In the genomic region with DNA sequence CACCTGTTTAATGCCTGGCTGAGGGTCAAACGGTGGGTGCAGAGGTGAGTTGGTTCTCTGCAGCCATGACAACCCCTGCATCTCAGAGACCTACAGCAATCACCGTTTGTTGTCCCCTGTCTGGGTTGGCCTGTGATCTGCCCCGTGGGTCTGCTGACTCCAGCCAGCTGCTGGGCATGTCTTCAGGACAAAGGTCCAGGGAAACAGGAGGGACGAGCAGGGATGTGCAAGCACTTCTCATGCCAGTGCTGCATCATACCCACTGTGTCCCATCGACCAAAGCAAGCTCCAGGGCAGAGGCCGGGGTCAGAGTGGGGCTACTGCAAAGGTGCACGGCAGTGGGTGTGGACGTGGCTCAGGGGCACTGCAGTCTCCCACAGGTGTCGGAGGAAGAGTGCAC, we compare ENCODE assay signal across 20 cellular contexts.
DNase-seq lines count a peak whose midpoint lies in the region; ATAC-seq and TF ChIP-seq lines count a peak whose summit lies in the region.
"Had no signal": no experiment of that assay in that cellular context is flagged by ENCODE, and none has a peak within 500 bp of the region (broad histone marks: within the 10 kb centered on the region; RNA-seq: fewer than 3 reads in every experiment).

No MANE protein-coding gene starts in this region.

- H4K91ac ChIP-seq in mesenchymal stem cell (ENCODE audit: low read length), result no peak overlapping the region

- H2AK5ac ChIP-seq in mesenchymal stem cell (ENCODE audit: low read length, severe bottlenecking), result no peak overlapping the region

- H3K9me3 Mint-ChIP-seq in activated CD4-positive, alpha-beta memory T cell treated with anti-CD3 and anti-CD28 coated beads, Interleukin-2, amount 10 ng/mL, durations not matched to agents 7 days and 5 days, result no peaks in the 10 kb centered on the region
- H3K9me3 Mint-ChIP-seq: CD4-positive, alpha-beta memory T cell; CD4-positive, CD25-positive, alpha-beta regulatory T cell; CD8-positive, alpha-beta memory T cell had no signal

- peaks cover 49% of the 10 kb centered on the region for H3K27me3 ChIP-seq in left ventricle myocardium inferior (ENCODE audit: low read depth)
- peaks cover 0 to 59% (median 23%) of the 10 kb centered on the region in 7 donors for H3K27me3 ChIP-seq in heart right ventricle
- H3K27me3 ChIP-seq in mesenchymal stem cell (ENCODE audit: control insufficient read depth in 1 of 2, insufficient read depth in 1 of 2, low read length in 2 of 2), result peaks cover 0 to 74% of the 10 kb centered on the region in 2 experiments

- peak overlapping the region; percentile 15 for H4K8ac ChIP-seq in mesenchymal stem cell (ENCODE audit: low read length)

- 62 to 68% methylated on average over 9 of the region's 9 CpGs for WGBS in heart right ventricle, 2 donors
- WGBS in mesenchymal stem cell, result 62% methylated on average over 9 of the region's 9 CpGs

- H3K9me3 ChIP-seq in left ventricle myocardium inferior (replicated peaks) (no peaks in the 10 kb centered on the region), heart right ventricle (no peaks in the 10 kb centered on the region), mesenchymal stem cell (ENCODE audit: control insufficient read depth, low read length) (no peaks in the 10 kb centered on the region)
- H3K9me3 ChIP-seq: A549 had no signal

- no peak for TF ChIP-seq CTCF in left ventricle myocardium inferior (IDR thresholded peaks at IDR 0.05; ENCODE audit: borderline replicate concordance)
- TF ChIP-seq CTCF in heart right ventricle (IDR thresholded peaks at IDR 0.05), result no peak

- ATAC-seq in heart right ventricle (no peak), GM21576 (IDR thresholded peaks at IDR 0.05; ENCODE audit: unreplicated experiment) (no peak)

- POLR2A ChIA-PET in activated CD4-positive, alpha-beta memory T cell treated with anti-CD3 and anti-CD28 coated beads, Interleukin-2, amount 10 ng/mL, durations not matched to agents 7 days and 5 days (lab: Charles Lee), result no interaction called here

- H3K23ac ChIP-seq in mesenchymal stem cell (ENCODE audit: low read length in 2 of 2), result no peak overlapping the region

- H3K27ac ChIP-seq in left ventricle myocardium inferior (replicated peaks), result peak overlapping the region; percentile 87
- H3K27ac ChIP-seq in heart right ventricle, result no peak overlapping the region
- H3K27ac ChIP-seq in mesenchymal stem cell (ENCODE audit: low read length, poor library complexity, severe bottlenecking), result no peak overlapping the region
- H3K27ac ChIP-seq: 22Rv1, A549 had no signal

- H2BK5ac ChIP-seq in mesenchymal stem cell (ENCODE audit: low read depth, low read length, poor library complexity, severe bottlenecking), result no peak overlapping the region

- intact Hi-C loops in left ventricle myocardium inferior (cut with micrococcal nuclease), result loop anchor here (10.0 kb wide), 1 partner anchor 160 kb away; no protein-coding TSS in a partner anchor
- intact Hi-C loops in heart right ventricle (cut with DNase I), result loop anchor here in 4 of 10 donors (5.0 kb wide), 3 partner anchors 152 to 182 kb away; a partner anchor contains a TSS
- intact Hi-C loops in posterior vena cava (cut with DNase I), result loop anchor here (5.0 to 10.0 kb wide), 2 partner anchors 157 to 190 kb away; no protein-coding TSS in a partner anchor

- peaks cover 2% of the 10 kb centered on the region for H3K4me1 Mint-ChIP-seq in activated CD4-positive, alpha-beta memory T cell treated with anti-CD3 and anti-CD28 coated beads, Interleukin-2, amount 10 ng/mL, durations not matched to agents 7 days and 5 days
- H3K4me1 Mint-ChIP-seq: CD4-positive, alpha-beta memory T cell; CD4-positive, CD25-positive, alpha-beta regulatory T cell had no signal

- no peak overlapping the region for H3K4ac ChIP-seq in mesenchymal stem cell (ENCODE audit: low read depth in 1 of 2, low read length in 2 of 2)

- H3K27ac Mint-ChIP-seq in activated CD4-positive, alpha-beta memory T cell treated with anti-CD3 and anti-CD28 coated beads, Interleukin-2, amount 10 ng/mL, durations not matched to agents 7 days and 5 days, result no peak overlapping the region
- H3K27ac Mint-ChIP-seq: B cell; CD4-positive, alpha-beta memory T cell; CD4-positive, CD25-positive, alpha-beta regulatory T cell; CD8-positive, alpha-beta memory T cell had no signal

- H3K14ac ChIP-seq in mesenchymal stem cell (ENCODE audit: low read length in 2 of 2), result no peak overlapping the region

- H3K36me3 Mint-ChIP-seq in activated CD4-positive, alpha-beta memory T cell treated with anti-CD3 and anti-CD28 coated beads, Interleukin-2, amount 10 ng/mL, durations not matched to agents 7 days and 5 days (ENCODE audit: low read depth), result no peaks in the 10 kb centered on the region
- H3K36me3 Mint-ChIP-seq: CD4-positive, alpha-beta memory T cell; CD4-positive, CD25-positive, alpha-beta regulatory T cell; CD8-positive, alpha-beta memory T cell had no signal

- no peak overlapping the region for H3K18ac ChIP-seq in mesenchymal stem cell (ENCODE audit: low read depth in 1 of 2, low read length in 2 of 2)

- no peak overlapping the region for H2BK15ac ChIP-seq in mesenchymal stem cell (ENCODE audit: low read depth, poor library complexity, severe bottlenecking)

- no peak overlapping the region for H3K4me2 ChIP-seq in mesenchymal stem cell (ENCODE audit: low read length, poor library complexity, severe bottlenecking)
- H3K4me2 ChIP-seq: A549 had no signal

- no peak overlapping the region for H3K4me3 Mint-ChIP-seq in activated CD4-positive, alpha-beta memory T cell treated with anti-CD3 and anti-CD28 coated beads, Interleukin-2, amount 10 ng/mL, durations not matched to agents 7 days and 5 days
- H3K4me3 Mint-ChIP-seq: B cell; CD4-positive, alpha-beta memory T cell; CD4-positive, CD25-positive, alpha-beta regulatory T cell; CD8-positive, alpha-beta memory T cell had no signal

- H3K4me3 ChIP-seq in left ventricle myocardium inferior (no peak overlapping the region), heart right ventricle (no peak overlapping the region), mesenchymal stem cell (ENCODE audit: insufficient read depth in 1 of 2, low read depth in 1 of 2, low read length in 2 of 2) (no peak overlapping the region)
- H3K4me3 ChIP-seq: A549 had no signal

- no peak overlapping the region for H3K9ac ChIP-seq in mesenchymal stem cell (ENCODE audit: low read length)

- H3K27me3 Mint-ChIP-seq in activated CD4-positive, alpha-beta memory T cell treated with anti-CD3 and anti-CD28 coated beads, Interleukin-2, amount 10 ng/mL, durations not matched to agents 7 days and 5 days, result no peaks in the 10 kb centered on the region
- H3K27me3 Mint-ChIP-seq: CD4-positive, CD25-positive, alpha-beta regulatory T cell had no signal

- H2BK12ac ChIP-seq in mesenchymal stem cell (ENCODE audit: low read length in 2 of 2), result no peak overlapping the region

- H2BK120ac ChIP-seq in mesenchymal stem cell (ENCODE audit: low read depth, low read length), result no peak overlapping the region

- H3K36me3 ChIP-seq in left ventricle myocardium inferior (no peaks in the 10 kb centered on the region), heart right ventricle (no peaks in the 10 kb centered on the region), mesenchymal stem cell (ENCODE audit: control insufficient read depth in 1 of 2, insufficient read depth in 2 of 2, low read depth in 1 of 2, low read length in 2 of 2) (no peaks in the 10 kb centered on the region)

- H3K4me1 ChIP-seq in left ventricle myocardium inferior (peaks cover 38% of the 10 kb centered on the region), heart right ventricle (peaks cover 0 to 33% (median 27%) of the 10 kb centered on the region in 9 donors), mesenchymal stem cell (ENCODE audit: control insufficient read depth, insufficient read depth, low read depth, low read length) (peaks cover 1% of the 10 kb centered on the region)
- H3K4me1 ChIP-seq: A549 had no signal

- no peaks in the 10 kb centered on the region for H3K79me1 ChIP-seq in mesenchymal stem cell (replicated peaks; ENCODE audit: low read length, poor library complexity, severe bottlenecking)

- DNase-seq in left ventricle myocardium inferior, result no peak
- DNase-seq in heart right ventricle, result no peak
- no peak for DNase-seq in mesenchymal stem cell
- peak; percentile 40 for DNase-seq in posterior vena cava (ENCODE audit: low spot score)
- DNase-seq in activated CD4-positive, alpha-beta memory T cell treated with anti-CD3 and anti-CD28 coated beads, Interleukin-2, amount 10 ng/mL, durations not matched to agents 7 days and 5 days, result no peak
- no peak for DNase-seq in DMS79 treated with DMSO at 0.1 percent for 48 hours (lab: John Stamatoyannopoulos, UW)
- DNase-seq: AML-193; CD4-positive, alpha-beta memory T cell; CD4-positive, CD25-positive, alpha-beta regulatory T cell; CD8-positive, alpha-beta memory T cell; COR-L47; DMS 273 treated with DMSO at 0.1 percent for 48 hours; DMS153; DMS53; DMS79; GF-D8 had no signal

- CTCF ChIA-PET in activated CD4-positive, alpha-beta memory T cell treated with anti-CD3 and anti-CD28 coated beads, Interleukin-2, amount 10 ng/mL, durations not matched to agents 7 days and 5 days (lab: Charles Lee), result no interaction called here

- H2AFZ ChIP-seq in mesenchymal stem cell (ENCODE audit: low read depth, low read length), result no peak overlapping the region
